In the genomic region with DNA sequence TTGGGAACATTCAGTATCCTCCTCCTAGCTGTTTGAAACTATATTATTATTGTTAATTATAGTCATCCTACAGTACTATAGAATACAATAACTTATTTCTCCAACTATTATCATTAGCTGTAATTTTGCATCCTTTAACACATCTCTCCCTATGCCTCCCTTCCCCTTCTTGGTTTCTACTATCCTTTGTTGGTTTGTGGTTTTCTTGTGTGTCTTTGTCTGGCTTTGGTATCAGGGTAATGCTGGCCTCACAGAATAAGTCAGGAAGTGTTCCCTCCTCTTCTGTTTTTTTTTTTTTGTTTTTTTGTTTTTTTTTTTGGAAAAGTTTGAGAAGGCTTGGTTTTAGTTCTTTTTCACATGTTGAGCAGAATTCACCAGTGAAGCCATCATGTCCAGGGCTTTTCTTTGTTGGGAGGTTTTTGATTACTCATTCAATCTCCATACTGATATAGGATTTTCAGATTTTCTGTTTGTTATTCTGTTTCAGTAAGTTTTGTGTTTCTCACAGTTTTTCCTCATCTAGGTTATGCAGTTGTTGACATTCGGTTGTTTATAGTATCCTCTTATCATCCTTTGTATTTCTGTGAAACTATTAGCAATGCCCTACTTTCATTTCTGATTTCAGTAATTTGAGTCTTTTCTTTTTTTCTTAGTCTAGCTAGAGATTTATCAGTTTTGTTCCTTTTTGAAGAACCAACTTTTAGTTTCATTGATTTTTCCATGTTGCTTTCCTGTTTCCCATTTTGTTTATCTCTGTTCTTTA, we compare ENCODE assay signal across 14 cellular contexts. TPM values are rescaled to one million over a fixed set of nuclear protein-coding genes. Genes with fewer than 3 reads are reported as not detected.
DNase-seq lines count a peak whose midpoint lies in the region; FAIRE-seq and TF ChIP-seq lines count a peak whose summit lies in the region.
"Had no signal": no experiment of that assay in that cellular context is flagged by ENCODE, and none has a peak within 500 bp of the region (broad histone marks: within the 10 kb centered on the region; RNA-seq: fewer than 3 reads in every experiment).

No MANE protein-coding gene starts in this region.

- H3K4me3 Mint-ChIP-seq in CD14-positive monocyte, result no peak overlapping the region
- H3K4me3 Mint-ChIP-seq: neural progenitor cell had no signal

- no peak overlapping the region for H3K27ac ChIP-seq in testis
- H3K27ac ChIP-seq: neural progenitor cell had no signal

- H3K4me3 ChIP-seq in GM12865 (ENCODE audit: low read depth, low read length), result no peak overlapping the region
- no peak overlapping the region for H3K4me3 ChIP-seq in choroid plexus epithelial cell (ENCODE audit: low read depth, low read length)
- H3K4me3 ChIP-seq in testis, result no peak overlapping the region
- H3K4me3 ChIP-seq: neural progenitor cell had no signal

- 89 to 91% methylated on average over 1 of the region's 1 CpG for WGBS in testis, 2 donors

- peaks cover 12 to 22% of the 10 kb centered on the region in 2 donors for H3K36me3 Mint-ChIP-seq in CD14-positive monocyte

- TF ChIP-seq CTCF in CD14-positive monocyte (IDR thresholded peaks at IDR 0.05) (no peak), GM12865 (IDR thresholded peaks at IDR 0.05; ENCODE audit: insufficient read depth, low read depth, low read length, missing control alignments) (no peak), choroid plexus epithelial cell (conservative IDR thresholded peaks at IDR 0.05; ENCODE audit: low read depth, low read length) (no peak), testis (IDR thresholded peaks at IDR 0.05) (no peak)

- no peaks in the 10 kb centered on the region for H3K36me3 ChIP-seq in testis (ENCODE audit: low read depth, missing control alignments)
- H3K36me3 ChIP-seq: neural progenitor cell had no signal

- H3K4me1 ChIP-seq in testis, result no peaks in the 10 kb centered on the region

- peaks cover 31% of the 10 kb centered on the region for H3K4me1 Mint-ChIP-seq in CD14-positive monocyte
- H3K4me1 Mint-ChIP-seq: neural progenitor cell had no signal

- H3K27ac Mint-ChIP-seq in CD14-positive monocyte, result peak overlapping the region in 4 of 7 donors; percentile 21 to 75 (median 38)
- H3K27ac Mint-ChIP-seq: neural progenitor cell had no signal

- H3K27me3 Mint-ChIP-seq in CD14-positive monocyte (ENCODE audit: low read depth in 3 of 3), result no peaks in the 10 kb centered on the region

- H3K27me3 ChIP-seq in testis, result no peaks in the 10 kb centered on the region
- H3K27me3 ChIP-seq: neural progenitor cell had no signal

- intact Hi-C loops in CD14-positive monocyte (cut with micrococcal nuclease), result no loop called here
- intact Hi-C loops in testis (cut with DNase I; ENCODE audit: low total_unique reads), result no loop called here

- peaks cover 7 to 19% (median 12%) of the 10 kb centered on the region in 7 donors for H3K9me3 Mint-ChIP-seq in CD14-positive monocyte

- no peak for FAIRE-seq in HTR-8/SVneo (lab: Jason Lieb, UNC)

- no peak for TF ChIP-seq POLR2A in testis (IDR thresholded peaks at IDR 0.05)

- no peaks in the 10 kb centered on the region for H3K9me3 ChIP-seq in testis

- no peak for DNase-seq in CD14-positive monocyte (ENCODE audit: low spot score)
- DNase-seq in GM12865 (ENCODE audit: low read depth), result peak; percentile 21
- DNase-seq in OCI-M1 (lab: John Stamatoyannopoulos, UW), result peak; percentile 51
- DNase-seq in choroid plexus epithelial cell (ENCODE audit: low read depth), result peak; percentile 14
- no peak for DNase-seq in DMS53 (lab: John Stamatoyannopoulos, UW)
- DNase-seq in HTR-8/SVneo (ENCODE audit: insufficient read length, low spot score), result no peak
- no peak for DNase-seq in DMS79 treated with DMSO at 0.1 percent for 48 hours (lab: John Stamatoyannopoulos, UW)
- DNase-seq in testis, result no peak
- DNase-seq: activated CD8-positive, alpha-beta memory T cell treated with anti-CD3 and anti-CD28 coated beads for 24 hours; amygdala; dermis blood vessel endothelial cell; GDM1; NCI-H446 had no signal

RNA-seq across cellular contexts. Expression of a gene that starts 21.6 kb away (rescaled TPM):
- 10 to 100 TPM; 45.1 to 47.7 TPM for polyA plus RNA-seq in CD14-positive monocyte
- 10 to 100 TPM; 17.9 to 20.4 TPM for total RNA-seq in testis
- 9.1 TPM for polyA plus RNA-seq in testis (ENCODE audit: insufficient read depth, low read depth, low replicate concordance)

Comparison
In these comparisons a context has a peak if more than half of its experiments do, and no peak if none do; other contexts are left out.
1. DNase-seq: peak in GM12865 (single experiment), OCI-M1 (single experiment) and choroid plexus epithelial cell (single experiment); none in CD14-positive monocyte (single experiment), DMS53 (single experiment), HTR-8/SVneo (single experiment), DMS79 treated with DMSO at 0.1 percent for 48 hours (single experiment) and testis (single experiment).